In genomic region chr7:135317676-135318326, GRCh38 we compare ENCODE assay signal across 1 cellular context.
TF ChIP-seq lines count a peak whose summit lies in the region.

No MANE protein-coding gene starts in this region.

TF ChIP-seq in H1, 55 proteins besides CTCF, POLR2A, EP300 and RAD21 (continued from another document):
- TF ChIP-seq ATF2 (IDR thresholded peaks at IDR 0.05; ENCODE audit: low read length), result no peak
- no peak for TF ChIP-seq SRF (IDR thresholded peaks at IDR 0.05; ENCODE audit: low read depth, low read length)
- TF ChIP-seq SUZ12 (IDR thresholded peaks at IDR 0.05; ENCODE audit: low read length), result no peak
- no peak for TF ChIP-seq HDAC2 (IDR thresholded peaks at IDR 0.05; ENCODE audit: borderline replicate concordance in 1 of 2, low read depth in 2 of 2, low read length in 2 of 2)
- TF ChIP-seq CHD2 (IDR thresholded peaks at IDR 0.05; ENCODE audit: low read length), result no peak
- TF ChIP-seq TAF7 (optimal IDR thresholded peaks at IDR 0.05; ENCODE audit: borderline replicate concordance, low read depth, low read length), result no peak
- TF ChIP-seq SAP30 (IDR thresholded peaks at IDR 0.05; ENCODE audit: insufficient read depth, insufficient replicate concordance, low read length), result no peak
- no peak for TF ChIP-seq KDM4A (IDR thresholded peaks at IDR 0.05; ENCODE audit: low read depth, low read length, severe bottlenecking)
- no peak for TF ChIP-seq TBP (IDR thresholded peaks at IDR 0.05; ENCODE audit: low read depth, low read length)
